In the genomic region with DNA sequence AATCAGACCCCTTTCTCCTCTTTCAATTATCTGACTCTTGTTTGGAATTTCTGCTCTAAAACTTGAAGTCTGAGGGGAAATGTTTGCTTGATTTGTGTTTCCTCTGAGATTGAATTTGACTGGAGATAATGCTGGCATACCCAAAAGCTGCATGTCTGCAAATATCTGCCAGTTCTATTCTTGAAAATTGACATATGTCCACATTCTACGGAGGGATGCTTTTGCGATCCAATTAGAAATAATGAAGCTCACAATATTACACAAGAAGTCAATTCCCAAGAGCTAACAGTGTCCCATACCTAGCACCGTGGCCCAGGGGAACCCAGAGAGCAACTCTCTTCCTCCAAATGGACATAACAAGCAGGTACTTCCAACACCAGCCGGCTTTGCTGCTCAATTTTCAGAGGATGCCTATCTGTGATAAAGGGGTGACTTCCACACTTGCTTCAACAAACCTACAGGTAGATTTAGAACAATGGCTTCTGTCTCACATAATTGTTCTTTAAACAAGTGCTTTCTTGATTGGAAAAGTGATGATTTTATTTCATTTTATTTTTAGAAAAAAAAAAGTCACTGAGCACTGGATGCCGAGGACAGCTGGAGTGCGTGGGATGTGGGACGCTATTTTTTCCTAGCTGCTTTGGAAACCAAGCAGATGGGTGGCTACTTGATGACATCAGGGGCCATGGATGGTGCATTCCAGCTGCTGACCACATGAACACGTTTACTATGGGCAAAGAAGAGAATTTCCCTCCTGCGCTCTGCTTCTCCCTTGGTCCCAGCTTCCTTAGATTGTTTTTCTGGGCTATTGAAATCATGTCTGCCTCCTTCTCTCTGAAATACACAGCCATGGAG, we compare ENCODE assay signal across 18 cellular contexts.
"Had no signal": no experiment of that assay in that cellular context is flagged by ENCODE, and none has a peak within 500 bp of the region (broad histone marks: within the 10 kb centered on the region; RNA-seq: fewer than 3 reads in every experiment).

No MANE protein-coding gene starts in this region.

- DNase-seq: activated CD4-positive, alpha-beta memory T cell treated with anti-CD3 and anti-CD28 coated beads, Interleukin-2, amount 10 ng/mL, durations not matched to agents 7 days and 5 days; activated CD4-positive, alpha-beta T cell treated with anti-CD3 and anti-CD28 coated beads, Interleukin-2, amount 10 ng/mL, durations not matched to agents 24 days and 14 days; activated effector memory CD4-positive, alpha-beta T cell treated with anti-CD3 and anti-CD28 coated beads, Interleukin-2, amount 50 U/mL, for 16 hours; activated naive CD4-positive, alpha-beta T cell treated with anti-CD3 and anti-CD28 coated beads, Interleukin-2, amount 10 ng/mL, durations not matched to agents 7 days and 5 days; activated T-cell treated with anti-CD3 and anti-CD28 coated beads, Interleukin-2, amount 50 U/mL, for 72 hours; effector memory CD8-positive, alpha-beta T cell; esophagus squamous epithelium; left colon; lower lobe of right lung; mesendoderm; mucosa of descending colon; naive B cell; stimulated activated CD4-positive, alpha-beta T cell treated with anti-CD3 and anti-CD28 coated beads, Interleukin-12 subunit alpha, Interleukin-12 subunit beta, amount 100 ng/mL, for 4 hours; substantia nigra had no signal

- H3K4me1 ChIP-seq: esophagus squamous epithelium, lower lobe of right lung, prostate gland, tibial nerve had no signal

- H3K4me3 ChIP-seq: esophagus squamous epithelium, lower lobe of right lung, mucosa of descending colon, prostate gland, tibial nerve had no signal

- H3K27ac ChIP-seq: esophagus squamous epithelium, lower lobe of right lung, prostate gland, tibial nerve, VCaP had no signal

- H3K9me3 ChIP-seq: esophagus squamous epithelium, lower lobe of right lung, mucosa of descending colon, prostate gland, tibial nerve had no signal

- FAIRE-seq: keratinocyte had no signal

- H3K36me3 ChIP-seq: esophagus squamous epithelium, lower lobe of right lung, prostate gland, tibial nerve had no signal
